In genomic region chr13:35888327-35888940, GRCh38 we compare ENCODE assay signal across 1 cellular context.
TF ChIP-seq lines count a peak whose summit lies in the region.

No MANE protein-coding gene starts in this region.

TF ChIP-seq in HEK293, 187 proteins besides CTCF, POLR2A, EP300 and RAD21 (continued from another document):
- TF ChIP-seq HIC1 (tag by site-specific recombination; IDR thresholded peaks at IDR 0.05) (peak; percentile 66), ZNF169 (tag by site-specific recombination; IDR thresholded peaks at IDR 0.05) (no peak), KLF9 (tag by site-specific recombination; IDR thresholded peaks at IDR 0.05; ENCODE audit: low read depth) (no peak), ZNF248 (tag by site-specific recombination; IDR thresholded peaks at IDR 0.05) (no peak), ZNF146 (tag by site-specific recombination; IDR thresholded peaks at IDR 0.05) (no peak), ZNF18 (tag by site-specific recombination; IDR thresholded peaks at IDR 0.05) (no peak), OVOL3 (tag by site-specific recombination; IDR thresholded peaks at IDR 0.05) (no peak), ZSCAN16 (tag by site-specific recombination; IDR thresholded peaks at IDR 0.05) (no peak), ZNF549 (tag by site-specific recombination; IDR thresholded peaks at IDR 0.05) (no peak), ZNF600 (tag by site-specific recombination; IDR thresholded peaks at IDR 0.05) (no peak), ZNF747 (tag by site-specific recombination; IDR thresholded peaks at IDR 0.05) (no peak), ZNF623 (tag by site-specific recombination; IDR thresholded peaks at IDR 0.05) (no peak), ZNF530 (tag by site-specific recombination; IDR thresholded peaks at IDR 0.05; ENCODE audit: low read depth) (no peak), PRDM4 (tag by site-specific recombination; IDR thresholded peaks at IDR 0.05) (no peak; the same call in 1 of the 2 replicates), OSR2 (tag by site-specific recombination; IDR thresholded peaks at IDR 0.05) (peak; percentile 74), ZBTB17 (tag by site-specific recombination; IDR thresholded peaks at IDR 0.05) (peak; percentile 50), REST (tag by site-specific recombination; IDR thresholded peaks at IDR 0.05) (no peak), ZNF561 (tag by site-specific recombination; IDR thresholded peaks at IDR 0.05; ENCODE audit: borderline replicate concordance) (0 out of 2 replicates have a peak, but pooled peaks have one; percentile 63), KLF10 (tag by site-specific recombination; IDR thresholded peaks at IDR 0.05) (peak; percentile 37)
